ENCODE assay signal across 28 cellular contexts in genomic region chr1:173986951-173987350, GRCh38.
"Had no signal": no experiment of that assay in that cellular context is flagged by ENCODE, and none has a peak within 500 bp of the region (broad histone marks: within the 10 kb centered on the region; RNA-seq: fewer than 3 reads in every experiment).

No MANE protein-coding gene starts in this region.

- H3K4me1 Mint-ChIP-seq: activated B cell treated with CpG ODN at 0.5 μM for 24 hours; activated naive CD8-positive, alpha-beta T cell treated with anti-CD3 and anti-CD28 coated beads, Interleukin-2, amount 10 ng/mL, durations not matched to agents 7 days and 5 days; brain; endodermal cell had no signal

- H3K27ac Mint-ChIP-seq: activated B cell treated with CpG ODN at 0.5 μM for 24 hours; activated CD8-positive, alpha-beta T cell treated with anti-CD3 and anti-CD28 coated beads, Interleukin-2, amount 10 ng/mL, durations not matched to agents 7 days and 5 days; activated naive CD8-positive, alpha-beta T cell treated with anti-CD3 and anti-CD28 coated beads, Interleukin-2, amount 10 ng/mL, durations not matched to agents 7 days and 5 days; activated T-helper 2 cell treated with anti-CD3 and anti-CD28 coated beads, Interferon-gamma antibody, Interleukin-2, Interleukin-4, amounts not matched to agents 10 μg/mL and 5 μg/mL and 100 μg/mL, durations not matched to agents 14 hours and 24 hours and 36 hours; T-helper 2 cell treated with Interferon-gamma antibody and Interleukin-4, amounts not matched to agents 5 μg/mL and 100 μg/mL, for 36 hours had no signal

- H3K4me3 ChIP-seq: ascending aorta, cardiac muscle cell, esophagus squamous epithelium, heart right ventricle, lower lobe of right lung, ovary, prostate gland, sigmoid colon, suprapubic skin, tibial nerve had no signal

- H3K27ac ChIP-seq: ascending aorta, cardiac muscle cell, epithelial cell of prostate, esophagus squamous epithelium, heart right ventricle, lower lobe of right lung, ovary, prostate gland, sigmoid colon, suprapubic skin, tibial nerve had no signal

- H3K9me3 ChIP-seq: ascending aorta, esophagus squamous epithelium, heart right ventricle, lower lobe of right lung, ovary, prostate gland, sigmoid colon, suprapubic skin, tibial nerve had no signal

- DNase-seq: activated B cell treated with CpG ODN at 0.5 μM for 24 hours; activated CD4-positive, alpha-beta T cell treated with anti-CD3 and anti-CD28 coated beads, Interleukin-2, amount 50 U/mL, for 1 hour; activated CD8-positive, alpha-beta T cell treated with anti-CD3 and anti-CD28 coated beads, Interleukin-2, amount 10 ng/mL, durations not matched to agents 7 days and 5 days; activated naive CD8-positive, alpha-beta T cell treated with anti-CD3 and anti-CD28 coated beads, Interleukin-2, amount 10 ng/mL, durations not matched to agents 7 days and 5 days; activated T-cell treated with anti-CD3 and anti-CD28 coated beads for 4 hours; cortex of kidney; endodermal cell; esophagus squamous epithelium; foreskin melanocyte; heart right ventricle; lower lobe of right lung; mesendoderm; ovary; retina; sigmoid colon; small intestine; stimulated activated CD4-positive, alpha-beta T cell treated with anti-CD3 and anti-CD28 coated beads, Interleukin-4, amount 100 ng/mL, for 24 hours; stimulated activated naive CD4-positive, alpha-beta T cell had no signal

- H3K27me3 ChIP-seq: ascending aorta, cardiac muscle cell, esophagus squamous epithelium, heart right ventricle, ovary, sigmoid colon, suprapubic skin, tibial nerve had no signal

- H3K36me3 ChIP-seq: ovary, prostate gland had no signal

- H3K4me1 ChIP-seq: ascending aorta, esophagus squamous epithelium, heart right ventricle, lower lobe of right lung, prostate gland, sigmoid colon, suprapubic skin had no signal

- H3K4me3 Mint-ChIP-seq: activated B cell treated with CpG ODN at 0.5 μM for 24 hours; activated CD8-positive, alpha-beta T cell treated with anti-CD3 and anti-CD28 coated beads, Interleukin-2, amount 10 ng/mL, durations not matched to agents 7 days and 5 days; activated naive CD8-positive, alpha-beta T cell treated with anti-CD3 and anti-CD28 coated beads, Interleukin-2, amount 10 ng/mL, durations not matched to agents 7 days and 5 days; brain; endodermal cell; T-helper 2 cell treated with Interferon-gamma antibody and Interleukin-4, amounts not matched to agents 5 μg/mL and 100 μg/mL, for 36 hours had no signal

- H3K27me3 Mint-ChIP-seq: activated B cell treated with CpG ODN at 0.5 μM for 24 hours; activated naive CD8-positive, alpha-beta T cell treated with anti-CD3 and anti-CD28 coated beads, Interleukin-2, amount 10 ng/mL, durations not matched to agents 7 days and 5 days; brain had no signal

- ATAC-seq: activated CD8-positive, alpha-beta T cell treated with anti-CD3 and anti-CD28 coated beads, Interleukin-2, amount 10 ng/mL, durations not matched to agents 7 days and 5 days; heart right ventricle; left lobe of liver; lower lobe of right lung had no signal

- H3K9me3 Mint-ChIP-seq: activated B cell treated with CpG ODN at 0.5 μM for 24 hours; activated naive CD8-positive, alpha-beta T cell treated with anti-CD3 and anti-CD28 coated beads, Interleukin-2, amount 10 ng/mL, durations not matched to agents 7 days and 5 days; activated T-helper 2 cell treated with anti-CD3 and anti-CD28 coated beads, Interferon-gamma antibody, Interleukin-2, Interleukin-4, amounts not matched to agents 10 μg/mL and 5 μg/mL and 100 μg/mL, durations not matched to agents 14 hours and 24 hours and 36 hours; brain; endodermal cell; T-helper 2 cell treated with Interferon-gamma antibody and Interleukin-4, amounts not matched to agents 5 μg/mL and 100 μg/mL, for 36 hours had no signal
